21 cellular contexts compared by ENCODE assay signal in the genomic region with DNA sequence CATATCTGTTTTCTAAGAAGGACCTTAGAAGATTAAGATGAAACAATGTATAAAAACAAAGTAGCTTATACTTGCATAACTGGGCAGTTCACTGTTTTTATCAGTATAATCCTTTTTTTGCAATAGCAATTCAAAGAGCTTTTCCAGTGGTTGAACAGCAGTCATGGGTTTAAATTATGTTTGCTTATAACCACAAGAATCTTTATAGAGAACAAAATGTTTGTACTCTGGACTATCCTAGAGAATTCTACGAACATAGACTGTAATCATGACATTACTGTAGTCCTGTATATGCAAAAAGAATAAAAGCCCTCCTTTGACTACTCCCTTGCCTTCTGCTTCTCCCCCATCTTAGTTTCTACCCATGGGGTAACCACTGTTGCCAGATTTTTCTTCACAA. TPM values are rescaled to one million over a fixed set of nuclear protein-coding genes. Genes with fewer than 3 reads are reported as not detected.
DNase-seq lines count a peak whose midpoint lies in the region; ATAC-seq and TF ChIP-seq lines count a peak whose summit lies in the region.
"Had no signal": no experiment of that assay in that cellular context is flagged by ENCODE, and none has a peak within 500 bp of the region (broad histone marks: within the 10 kb centered on the region; RNA-seq: fewer than 3 reads in every experiment).

No MANE protein-coding gene starts in this region.

- 0 out of 2 replicates have a peak overlapping the region, but pooled peaks have one; percentile 3 for H3K27ac ChIP-seq in PC-9
- H3K27ac ChIP-seq in mucosa of rectum (ENCODE audit: low read depth in 2 of 2, low read length in 2 of 2) = peak overlapping the region; percentile 71 to 81
- no peak overlapping the region for H3K27ac ChIP-seq in effector memory CD4-positive, alpha-beta T cell (ENCODE audit: insufficient read depth, low read length, poor library complexity, severe bottlenecking)
- H3K27ac ChIP-seq: body of pancreas, neutrophil, skin epidermis, WERI-Rb-1 had no signal

- H3K36me3 ChIP-seq in PC-9 (ENCODE audit: low read depth) (no peaks in the 10 kb centered on the region), mucosa of rectum (ENCODE audit: control insufficient read depth in 2 of 2, insufficient read depth in 2 of 2, low read length in 2 of 2) (peaks cover 4 to 17% of the 10 kb centered on the region in 2 donors)
- peaks cover 5% of the 10 kb centered on the region for H3K36me3 ChIP-seq in effector memory CD4-positive, alpha-beta T cell (ENCODE audit: control insufficient read depth, insufficient read depth, low read length)

- DNase-seq in AG04449 (ENCODE audit: low read depth, low spot score) (peak; percentile 23), PC-9 (peak in 1 of 2 experiments; percentile 43), dedifferentiated amniotic fluid mesenchymal stem cell (ENCODE audit: extremely low spot score) (peak; percentile 63), inferior parietal cortex (ENCODE audit: extremely low spot score) (no peak)
- DNase-seq in activated naive CD4-positive, alpha-beta T cell treated with anti-CD3 and anti-CD28 coated beads, Interleukin-2, amount 50 U/mL, for 72 hours (ENCODE audit: low spot score in 2 of 2) = no peak
- no peak for DNase-seq in effector memory CD4-positive, alpha-beta T cell
- DNase-seq: activated gamma-delta T cell treated with Interleukin-2 at 50 U/mL for 16 hours; body of pancreas; Caco-2; GF-D8; NCI-H2081 treated with DMSO at 0.1 percent for 48 hours; NCI-H526 treated with DMSO at 0.1 percent for 48 hours; stimulated activated naive B cell treated with anti-CD40 and anti-IgM and Interleukin-4, amounts not matched to agents 10 μg/mL and 1 μg/mL and 100 μg/mL, for 72 hours; WERI-Rb-1 had no signal

- no peak for TF ChIP-seq CTCF in AG04449 (IDR thresholded peaks at IDR 0.05; ENCODE audit: insufficient read depth, low read length, missing control alignments)
- no peak for TF ChIP-seq CTCF in PC-9 (conservative IDR thresholded peaks at IDR 0.05)

- H3K4me3 ChIP-seq in AG04449 (ENCODE audit: low read depth, low read length) = no peak overlapping the region
- no peak overlapping the region for H3K4me3 ChIP-seq in PC-9
- H3K4me3 ChIP-seq in mucosa of rectum (ENCODE audit: low read length in 2 of 2) = no peak overlapping the region
- H3K4me3 ChIP-seq in effector memory CD4-positive, alpha-beta T cell (ENCODE audit: insufficient read depth, low read depth, low read length, poor library complexity, severe bottlenecking) = no peak overlapping the region
- H3K4me3 ChIP-seq: body of pancreas, gastroesophageal sphincter, HAP-1, skin epidermis had no signal

- intact Hi-C loops in PC-9 (cut with micrococcal nuclease; ENCODE audit: unreplicated experiment) = no loop called here

- peaks cover 16% of the 10 kb centered on the region; the same call in 1 of the 2 replicates for H3K4me1 ChIP-seq in PC-9 (replicated peaks; ENCODE audit: insufficient read depth)
- peaks cover 2 to 20% of the 10 kb centered on the region in 2 donors for H3K4me1 ChIP-seq in mucosa of rectum (ENCODE audit: control insufficient read depth in 2 of 2, insufficient read depth in 2 of 2, low read length in 2 of 2)
- H3K4me1 ChIP-seq in effector memory CD4-positive, alpha-beta T cell (ENCODE audit: control insufficient read depth, insufficient read depth, low read length, poor library complexity, severe bottlenecking) = peaks cover 13% of the 10 kb centered on the region

- H3K27me3 ChIP-seq in PC-9 (ENCODE audit: insufficient read depth, low read depth) (no peaks in the 10 kb centered on the region), mucosa of rectum (ENCODE audit: control insufficient read depth in 2 of 2, insufficient read depth in 2 of 2, low read length in 2 of 2) (no peaks in the 10 kb centered on the region)
- H3K27me3 ChIP-seq in effector memory CD4-positive, alpha-beta T cell (replicated peaks; ENCODE audit: control insufficient read depth, insufficient read depth, low read length, poor library complexity, severe bottlenecking) = no peaks in the 10 kb centered on the region
- H3K27me3 ChIP-seq: body of pancreas, gastroesophageal sphincter, neutrophil had no signal

- no peaks in the 10 kb centered on the region for H3K9me3 ChIP-seq in PC-9 (ENCODE audit: insufficient read depth, low read depth)
- H3K9me3 ChIP-seq in mucosa of rectum (ENCODE audit: control insufficient read depth in 2 of 2, low read length in 2 of 2) = no peaks in the 10 kb centered on the region
- H3K9me3 ChIP-seq in effector memory CD4-positive, alpha-beta T cell (ENCODE audit: control insufficient read depth, low read length) = no peaks in the 10 kb centered on the region
- H3K9me3 ChIP-seq: body of pancreas, Caco-2, gastroesophageal sphincter, HAP-1, neutrophil had no signal

- peaks cover 9% of the 10 kb centered on the region for H3F3A ChIP-seq in PC-9 (ENCODE audit: insufficient read depth, low read depth)

- H4K20me1 ChIP-seq in PC-9 (ENCODE audit: insufficient read depth) = no peaks in the 10 kb centered on the region

- BruUV-seq in PC-9 (replicated peaks; lab: Mats Ljungman, UMichigan) = no TSS peak

- no peak overlapping the region for H3K27ac Mint-ChIP-seq in activated naive CD4-positive, alpha-beta T cell treated with anti-CD3 and anti-CD28 coated beads, Interleukin-2, amount 50 U/mL, for 72 hours
- H3K27ac Mint-ChIP-seq: stimulated activated naive B cell treated with anti-CD40 and anti-IgM and Interleukin-4, amounts not matched to agents 10 μg/mL and 1 μg/mL and 100 μg/mL, for 72 hours had no signal

- peaks cover 0 to 7% of the 10 kb centered on the region in 2 donors for H3K36me3 Mint-ChIP-seq in activated naive CD4-positive, alpha-beta T cell treated with anti-CD3 and anti-CD28 coated beads, Interleukin-2, amount 50 U/mL, for 72 hours

- no peak overlapping the region for H2AFZ ChIP-seq in PC-9

- CTCF ChIA-PET in AG04449 (lab: Yijun Ruan, JAX) (interaction anchor here (0.5 to 1.7 kb wide), 3 partner anchors 12 to 46 kb away, joined by 3 to 4 read pairs (median 3); no protein-coding TSS in a partner anchor), PC-9 (lab: Charles Lee) (no interaction called here)

- H3K4me2 ChIP-seq in PC-9 = no peak overlapping the region

- no peak for ATAC-seq in GM18873 (IDR thresholded peaks at IDR 0.05; ENCODE audit: low FRiP score, unreplicated experiment)
- ATAC-seq in activated naive CD4-positive, alpha-beta T cell treated with anti-CD3 and anti-CD28 coated beads, Interleukin-2, amount 50 U/mL, for 72 hours = no peak
- ATAC-seq: body of pancreas; gastroesophageal sphincter; Panc1; stimulated activated naive B cell treated with anti-CD40 and anti-IgM and Interleukin-4, amounts not matched to agents 10 μg/mL and 1 μg/mL and 100 μg/mL, for 72 hours had no signal

- peaks cover 20% of the 10 kb centered on the region for H3K79me2 ChIP-seq in PC-9 (ENCODE audit: low read depth)

- POLR2A ChIA-PET in AG04449 (lab: Yijun Ruan, JAX) = no interaction called here
- POLR2A ChIA-PET in PC-9 (lab: Charles Lee; ENCODE audit: unreplicated experiment) = no interaction called here

- no peaks in the 10 kb centered on the region for H3K9me2 ChIP-seq in PC-9 (ENCODE audit: insufficient read depth)

- no peaks in the 10 kb centered on the region for H3K9me3 Mint-ChIP-seq in activated naive CD4-positive, alpha-beta T cell treated with anti-CD3 and anti-CD28 coated beads, Interleukin-2, amount 50 U/mL, for 72 hours
- H3K9me3 Mint-ChIP-seq: stimulated activated naive B cell treated with anti-CD40 and anti-IgM and Interleukin-4, amounts not matched to agents 10 μg/mL and 1 μg/mL and 100 μg/mL, for 72 hours had no signal

- H3K9ac ChIP-seq in mucosa of rectum (ENCODE audit: low read depth in 1 of 2, low read length in 2 of 2) = peak overlapping the region in 1 of 2 donors; percentile 26

RNA-seq across cellular contexts. Expression of gene FAM177A1, which starts 5.7 kb away (rescaled TPM):
- 31.6 and 34.4 TPM in 2 replicates for total RNA-seq in PC-9 (2021)
- 10 to 100 TPM; 44.3 to 64.5 TPM for total RNA-seq in activated naive CD4-positive, alpha-beta T cell treated with anti-CD3 and anti-CD28 coated beads, Interleukin-2, amount 50 U/mL, for 72 hours

Comparison
In these comparisons a context has a peak if more than half of its experiments do, and no peak if none do; other contexts are left out.
1. DNase-seq: peak in AG04449 (single experiment) and dedifferentiated amniotic fluid mesenchymal stem cell (single experiment); none in activated naive CD4-positive, alpha-beta T cell treated with anti-CD3 and anti-CD28 coated beads, Interleukin-2, amount 50 U/mL, for 72 hours (0 of 2), effector memory CD4-positive, alpha-beta T cell (0 of 3) and inferior parietal cortex (single experiment).